In the genomic region with DNA sequence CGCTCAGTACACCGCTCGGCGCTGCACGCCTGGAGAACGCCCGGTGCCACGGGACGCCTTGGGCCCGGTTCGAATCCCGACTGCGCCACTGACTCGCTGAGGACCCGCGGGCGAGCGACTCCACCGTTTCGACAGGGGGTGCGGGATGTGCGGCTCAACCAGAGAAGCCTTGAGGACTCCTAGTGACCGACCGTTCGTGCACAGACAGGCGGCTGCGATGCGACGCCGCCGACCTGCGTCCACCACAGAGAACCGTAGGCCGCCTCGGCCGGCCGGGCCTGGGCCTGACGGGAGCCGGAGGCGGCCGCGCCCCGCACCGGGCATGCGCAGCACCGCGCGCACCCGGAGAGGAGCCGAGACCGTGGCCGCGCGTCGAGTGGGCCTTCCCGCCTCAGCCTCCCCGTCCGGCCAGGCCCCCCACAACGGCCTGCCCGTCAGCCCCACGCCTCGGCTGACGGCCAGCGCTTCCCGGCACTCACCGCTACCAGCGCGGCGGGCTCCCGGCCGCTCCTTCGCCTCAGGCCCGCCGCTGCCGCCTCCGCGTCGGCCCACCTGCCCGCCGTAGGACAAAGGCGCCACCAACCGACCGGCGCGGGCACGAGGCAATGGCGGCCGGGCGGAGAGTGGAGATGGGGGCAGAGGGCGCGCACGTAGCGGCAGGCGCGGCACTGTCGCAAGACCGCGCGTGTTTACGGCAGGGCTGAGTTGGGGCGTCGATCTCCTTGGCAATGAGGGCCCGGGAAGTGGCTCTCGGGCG, we compare ENCODE assay signal across 8 cellular contexts.
DNase-seq lines count a peak whose midpoint lies in the region; ATAC-seq and TF ChIP-seq lines count a peak whose summit lies in the region.

A gene (minus strand): TSS at position 625 of the 757 bp plus-strand sequence. CDS start 10,538 bp downstream, outside the sequence.

- H3K27me3 Mint-ChIP-seq in central memory CD8-positive, alpha-beta T cell: no peaks in the 10 kb centered on the region

- ATAC-seq in GM19025 (IDR thresholded peaks at IDR 0.05; ENCODE audit: low read depth, unreplicated experiment) (peak; percentile 78), HG03342 (IDR thresholded peaks at IDR 0.05; ENCODE audit: unreplicated experiment) (peak; percentile 87)
- ATAC-seq in central memory CD8-positive, alpha-beta T cell (replicated peaks; ENCODE audit: extremely low read depth, poor library complexity, severe bottlenecking): peak; percentile 84

- H3K4me3 Mint-ChIP-seq in central memory CD8-positive, alpha-beta T cell: peak within 1 kb of the TSS; percentile 83

- TF ChIP-seq CTCF in AG09319 (IDR thresholded peaks at IDR 0.05; ENCODE audit: low read depth, low read length): no peak; the same call in 1 of the 2 replicates

- H3K9me3 Mint-ChIP-seq in central memory CD8-positive, alpha-beta T cell: no peaks in the 10 kb centered on the region

- H3K36me3 Mint-ChIP-seq in central memory CD8-positive, alpha-beta T cell (ENCODE audit: insufficient read depth): peaks cover 10% of the 10 kb centered on the region

- peak within 1 kb of the TSS; percentile 84 for H3K27ac Mint-ChIP-seq in central memory CD8-positive, alpha-beta T cell (ENCODE audit: low read depth)

- peak; percentile 90 for DNase-seq in AG09319 (ENCODE audit: extremely low read depth, low read depth)
- peak; percentile 97 for DNase-seq in NCI-H345 treated with DMSO at 0.1 percent for 48 hours (lab: John Stamatoyannopoulos, UW; ENCODE audit: unreplicated experiment)
- DNase-seq in activated CD4-positive, CD25-positive, alpha-beta regulatory T cell treated with anti-CD3 and anti-CD28 coated beads, Interleukin-2, amount 50 U/mL, for 16 hours (ENCODE audit: low read depth, low spot score): peak; percentile 84
- peak; percentile 79 to 89 for DNase-seq in central memory CD8-positive, alpha-beta T cell (ENCODE audit: low spot score in 2 of 2)
- DNase-seq in islet precursor cell: peak; percentile 97
- peak; percentile 89 to 91 (median 91) for DNase-seq in stimulated activated CD4-positive, alpha-beta T cell treated with anti-CD3 and anti-CD28 coated beads, Interleukin-12 subunit alpha, Interleukin-12 subunit beta, amount 100 ng/mL, for 48 hours (ENCODE audit: low read depth in 2 of 3, low spot score in 1 of 3)

- peaks cover 44% of the 10 kb centered on the region for H3K4me1 Mint-ChIP-seq in central memory CD8-positive, alpha-beta T cell

Comparison
In these comparisons a context has a peak if more than half of its experiments do, and no peak if none do; other contexts are left out.
1. Peak in every context shown above with its lines: DNase-seq and ATAC-seq.